Comparison of ENCODE assay signal across 1 cellular context in the genomic region with DNA sequence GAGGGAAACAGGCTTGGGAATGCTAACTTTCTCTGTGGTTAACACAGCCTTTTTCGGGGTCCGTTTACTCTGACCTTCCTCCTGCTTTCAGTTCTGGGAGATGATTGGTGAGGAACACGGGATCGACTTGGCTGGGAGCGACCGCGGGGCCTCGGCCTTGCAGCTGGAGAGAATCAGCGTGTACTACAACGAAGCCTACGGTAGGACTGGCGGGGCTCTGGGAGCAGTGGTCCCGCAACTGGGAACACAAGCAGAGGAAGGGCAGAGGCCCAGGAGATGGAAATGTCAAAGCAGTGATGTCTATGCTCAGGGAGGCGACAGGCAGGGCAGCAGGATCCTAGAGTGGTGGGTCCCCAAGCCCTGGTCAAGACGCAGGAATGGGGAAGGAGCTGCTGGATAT.
TF ChIP-seq lines count a peak whose summit lies in the region.

No MANE protein-coding gene starts in this region.

TF ChIP-seq in GM12878, 131 proteins besides CTCF, POLR2A, EP300 and RAD21:
- TF ChIP-seq CEBPB (IDR thresholded peaks at IDR 0.05; ENCODE audit: borderline replicate concordance in 1 of 2, low read depth in 2 of 2, low read length in 2 of 2) (no peak), RB1 (IDR thresholded peaks at IDR 0.05; ENCODE audit: borderline replicate concordance) (no peak), ETV6 (conservative IDR thresholded peaks at IDR 0.05 in 1 of 2, IDR thresholded peaks at IDR 0.05 in 1 of 2; ENCODE audit: borderline replicate concordance in 1 of 2, low read depth in 1 of 2) (no peak), MXI1 (IDR thresholded peaks at IDR 0.05; ENCODE audit: low read depth, low read length) (no peak)
- TF ChIP-seq, protein P1, sequence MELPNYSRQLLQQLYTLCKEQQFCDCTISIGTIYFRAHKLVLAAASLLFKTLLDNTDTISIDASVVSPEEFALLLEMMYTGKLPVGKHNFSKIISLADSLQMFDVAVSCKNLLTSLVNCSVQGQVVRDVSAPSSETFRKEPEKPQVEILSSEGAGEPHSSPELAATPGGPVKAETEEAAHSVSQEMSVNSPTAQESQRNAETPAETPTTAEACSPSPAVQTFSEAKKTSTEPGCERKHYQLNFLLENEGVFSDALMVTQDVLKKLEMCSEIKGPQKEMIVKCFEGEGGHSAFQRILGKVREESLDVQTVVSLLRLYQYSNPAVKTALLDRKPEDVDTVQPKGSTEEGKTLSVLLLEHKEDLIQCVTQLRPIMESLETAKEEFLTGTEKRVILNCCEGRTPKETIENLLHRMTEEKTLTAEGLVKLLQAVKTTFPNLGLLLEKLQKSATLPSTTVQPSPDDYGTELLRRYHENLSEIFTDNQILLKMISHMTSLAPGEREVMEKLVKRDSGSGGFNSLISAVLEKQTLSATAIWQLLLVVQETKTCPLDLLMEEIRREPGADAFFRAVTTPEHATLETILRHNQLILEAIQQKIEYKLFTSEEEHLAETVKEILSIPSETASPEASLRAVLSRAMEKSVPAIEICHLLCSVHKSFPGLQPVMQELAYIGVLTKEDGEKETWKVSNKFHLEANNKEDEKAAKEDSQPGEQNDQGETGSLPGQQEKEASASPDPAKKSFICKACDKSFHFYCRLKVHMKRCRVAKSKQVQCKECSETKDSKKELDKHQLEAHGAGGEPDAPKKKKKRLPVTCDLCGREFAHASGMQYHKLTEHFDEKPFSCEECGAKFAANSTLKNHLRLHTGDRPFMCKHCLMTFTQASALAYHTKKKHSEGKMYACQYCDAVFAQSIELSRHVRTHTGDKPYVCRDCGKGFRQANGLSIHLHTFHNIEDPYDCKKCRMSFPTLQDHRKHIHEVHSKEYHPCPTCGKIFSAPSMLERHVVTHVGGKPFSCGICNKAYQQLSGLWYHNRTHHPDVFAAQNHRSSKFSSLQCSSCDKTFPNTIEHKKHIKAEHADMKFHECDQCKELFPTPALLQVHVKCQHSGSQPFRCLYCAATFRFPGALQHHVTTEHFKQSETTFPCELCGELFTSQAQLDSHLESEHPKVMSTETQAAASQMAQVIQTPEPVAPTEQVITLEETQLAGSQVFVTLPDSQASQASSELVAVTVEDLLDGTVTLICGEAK (IDR thresholded peaks at IDR 0.05; ENCODE audit: borderline replicate concordance), result no peak
